In genomic region chr6:111486475-111486874, GRCh38 we compare ENCODE assay signal across 17 cellular contexts. TPM values are rescaled to one million over a fixed set of nuclear protein-coding genes. Genes with fewer than 3 reads are reported as not detected.
DNase-seq lines count a peak whose midpoint lies in the region; ATAC-seq and TF ChIP-seq lines count a peak whose summit lies in the region.
"Had no signal": no experiment of that assay in that cellular context is flagged by ENCODE, and none has a peak within 500 bp of the region (broad histone marks: within the 10 kb centered on the region; RNA-seq: fewer than 3 reads in every experiment).

No MANE protein-coding gene starts in this region.

- peaks cover 42% of the 10 kb centered on the region for H3K4me1 Mint-ChIP-seq in activated CD8-positive, alpha-beta memory T cell treated with anti-CD3 and anti-CD28 coated beads, Interleukin-2, amount 10 ng/mL, durations not matched to agents 7 days and 5 days
- peaks cover 34% of the 10 kb centered on the region for H3K4me1 Mint-ChIP-seq in T-helper 17 cell
- peaks cover 17% of the 10 kb centered on the region for H3K4me1 Mint-ChIP-seq in endodermal cell

- no peak for ATAC-seq in activated CD8-positive, alpha-beta memory T cell treated with anti-CD3 and anti-CD28 coated beads, Interleukin-2, amount 10 ng/mL, durations not matched to agents 7 days and 5 days
- no peak for ATAC-seq in T-helper 17 cell
- ATAC-seq in GM21515 (IDR thresholded peaks at IDR 0.05; ENCODE audit: unreplicated experiment), result no peak
- ATAC-seq: left colon had no signal

- no peak overlapping the region for H3K4me3 Mint-ChIP-seq in activated CD8-positive, alpha-beta memory T cell treated with anti-CD3 and anti-CD28 coated beads, Interleukin-2, amount 10 ng/mL, durations not matched to agents 7 days and 5 days
- H3K4me3 Mint-ChIP-seq in T-helper 17 cell (no peak overlapping the region), endodermal cell (no peak overlapping the region)
- H3K4me3 Mint-ChIP-seq: dendritic cell treated with granulocyte-macrophage colony-stimulating factor and Interleukin-4, amounts not matched to agents 40 ng/mL and 50 ng/mL, for 4 days had no signal

- H3K27ac Mint-ChIP-seq in activated CD8-positive, alpha-beta memory T cell treated with anti-CD3 and anti-CD28 coated beads, Interleukin-2, amount 10 ng/mL, durations not matched to agents 7 days and 5 days, result peak overlapping the region; percentile 84
- H3K27ac Mint-ChIP-seq in T-helper 17 cell (peak overlapping the region; percentile 94), endodermal cell (no peak overlapping the region)
- H3K27ac Mint-ChIP-seq: dendritic cell treated with granulocyte-macrophage colony-stimulating factor and Interleukin-4, amounts not matched to agents 40 ng/mL and 50 ng/mL, for 4 days had no signal

- H3K9me3 Mint-ChIP-seq in activated CD8-positive, alpha-beta memory T cell treated with anti-CD3 and anti-CD28 coated beads, Interleukin-2, amount 10 ng/mL, durations not matched to agents 7 days and 5 days (ENCODE audit: low read depth), result no peaks in the 10 kb centered on the region
- peaks cover 11% of the 10 kb centered on the region for H3K9me3 Mint-ChIP-seq in endodermal cell
- H3K9me3 Mint-ChIP-seq: dendritic cell treated with granulocyte-macrophage colony-stimulating factor and Interleukin-4, amounts not matched to agents 40 ng/mL and 50 ng/mL, for 4 days had no signal

- no peaks in the 10 kb centered on the region for H3K27me3 Mint-ChIP-seq in activated CD8-positive, alpha-beta memory T cell treated with anti-CD3 and anti-CD28 coated beads, Interleukin-2, amount 10 ng/mL, durations not matched to agents 7 days and 5 days
- H3K27me3 Mint-ChIP-seq in T-helper 17 cell (no peaks in the 10 kb centered on the region), endodermal cell (ENCODE audit: insufficient read depth) (peaks cover 5% of the 10 kb centered on the region)
- H3K27me3 Mint-ChIP-seq: dendritic cell treated with granulocyte-macrophage colony-stimulating factor and Interleukin-4, amounts not matched to agents 40 ng/mL and 50 ng/mL, for 4 days had no signal

- CTCF ChIA-PET in activated CD8-positive, alpha-beta memory T cell treated with anti-CD3 and anti-CD28 coated beads, Interleukin-2, amount 10 ng/mL, durations not matched to agents 7 days and 5 days (lab: Charles Lee), result interaction anchor here (0.7 to 1.4 kb wide), 3 partner anchors 36 to 542 kb away, joined by 3 to 12 read pairs (median 4); a partner anchor contains a TSS

- intact Hi-C loops in spleen (cut with DNase I; ENCODE audit: low total_unique reads), result loop anchor here (5.0 kb wide), 1 partner anchor 116 kb away; no protein-coding TSS in a partner anchor

- no peak overlapping the region for H3K9ac ChIP-seq in endodermal cell (ENCODE audit: extremely low read depth, low read length, poor library complexity, severe bottlenecking)

- H3K4me1 ChIP-seq in endodermal cell (ENCODE audit: control insufficient read depth, insufficient read depth, low read length) (no peaks in the 10 kb centered on the region), spleen (peaks cover 13 to 50% (median 37%) of the 10 kb centered on the region in 6 donors)

- peaks cover 19% of the 10 kb centered on the region for H3K36me3 Mint-ChIP-seq in activated CD8-positive, alpha-beta memory T cell treated with anti-CD3 and anti-CD28 coated beads, Interleukin-2, amount 10 ng/mL, durations not matched to agents 7 days and 5 days
- H3K36me3 Mint-ChIP-seq in T-helper 17 cell (ENCODE audit: low read depth) (no peaks in the 10 kb centered on the region), endodermal cell (ENCODE audit: low read depth) (peaks cover 16% of the 10 kb centered on the region)

- WGBS in endodermal cell (ENCODE audit: insufficient coverage in 1 of 2, insufficient read length in 1 of 2), 2 experiments, result 90 to 100% methylated on average over 2 of the region's 2 CpGs
- WGBS in spleen, 5 donors, result 74 to 94% (median 83%) methylated on average over 2 of the region's 2 CpGs

- H3K27ac ChIP-seq in endodermal cell (ENCODE audit: low read depth, low read length) (no peak overlapping the region), spleen (peak overlapping the region in 6 of 8 donors; percentile 47 to 73 (median 68))
- H3K27ac ChIP-seq: SK-N-MC, suprapubic skin had no signal

- TF ChIP-seq POLR2A in spleen (IDR thresholded peaks at IDR 0.05), result no peak

- TF ChIP-seq CTCF in endodermal cell (conservative IDR thresholded peaks at IDR 0.05) (no peak), spleen (IDR thresholded peaks at IDR 0.05 in 8 of 11, conservative IDR thresholded peaks at IDR 0.05 in 3 of 11) (no peak)

- H3K4me3 ChIP-seq in endodermal cell (ENCODE audit: low read length), result peak overlapping the region; percentile 96
- no peak overlapping the region for H3K4me3 ChIP-seq in spleen
- H3K4me3 ChIP-seq: SK-N-MC, suprapubic skin had no signal

- peaks cover 30% of the 10 kb centered on the region for H3K36me3 ChIP-seq in endodermal cell (ENCODE audit: control insufficient read depth, insufficient read depth, low read length)
- peaks cover 0 to 4% (median 0%) of the 10 kb centered on the region in 6 donors for H3K36me3 ChIP-seq in spleen
- H3K36me3 ChIP-seq: suprapubic skin had no signal

- no peak for DNase-seq in activated CD8-positive, alpha-beta memory T cell treated with anti-CD3 and anti-CD28 coated beads, Interleukin-2, amount 10 ng/mL, durations not matched to agents 7 days and 5 days
- no peak for DNase-seq in activated CD8-positive, alpha-beta memory T cell treated with anti-CD3 and anti-CD28 coated beads, Interleukin-2, amount 50 U/mL, for 4 hours
- DNase-seq in T-helper 17 cell, result no peak
- DNase-seq in endodermal cell, result no peak
- no peak for DNase-seq in spleen
- no peak for DNase-seq in NCI-H446 (lab: John Stamatoyannopoulos, UW)
- no peak for DNase-seq in activated CD4-positive, alpha-beta T cell treated with anti-CD3 and anti-CD28 coated beads, Interleukin-2, amount 50 U/mL, for 4 hours
- DNase-seq: ACHN, activated T-cell treated with anti-CD3 and anti-CD28 coated beads for 4 hours, GDM1, left colon, NCI-H1930, OCI-M1 had no signal

- H3K9me3 ChIP-seq in T-helper 17 cell (ENCODE audit: control insufficient read depth, low read length, poor library complexity, severe bottlenecking), result no peaks in the 10 kb centered on the region
- H3K9me3 ChIP-seq in endodermal cell (ENCODE audit: control insufficient read depth, low read length), result peaks cover 13% of the 10 kb centered on the region
- no peaks in the 10 kb centered on the region for H3K9me3 ChIP-seq in spleen
- H3K9me3 ChIP-seq: suprapubic skin had no signal

- no peaks in the 10 kb centered on the region for H3K27me3 ChIP-seq in endodermal cell (ENCODE audit: control insufficient read depth, insufficient read depth, low read length, poor library complexity, severe bottlenecking)
- H3K27me3 ChIP-seq in spleen (replicated peaks in 1 of 7), result no peaks in the 10 kb centered on the region
- H3K27me3 ChIP-seq: suprapubic skin had no signal

RNA-seq across cellular contexts. Expression of gene REV3L, which starts 3.5 kb away (rescaled TPM):
- total RNA-seq in activated CD8-positive, alpha-beta memory T cell treated with anti-CD3 and anti-CD28 coated beads, Interleukin-2, amount 10 ng/mL, durations not matched to agents 7 days and 5 days, result 10 to 100 TPM; 23.7 to 24.3 TPM
- total RNA-seq in T-helper 17 cell, result 10 to 100 TPM; 18.9 to 19.8 TPM
- 10 to 100 TPM; 19.2 to 28.1 TPM for total RNA-seq in endodermal cell
- 8.8 TPM for polyA plus RNA-seq in endodermal cell (2013, experiment 1 of 2)
- polyA plus RNA-seq in endodermal cell (2013, experiment 2 of 2), result 10.2 TPM
- total RNA-seq in spleen, result 10 to 100 TPM; 20.2 to 60.9 (median 37.0) TPM
- polyA plus RNA-seq in spleen, result 1 to 10 TPM; 7.7 to 9.2 (median 8.4) TPM
